Comparison of ENCODE assay signal across 24 cellular contexts in the genomic region with DNA sequence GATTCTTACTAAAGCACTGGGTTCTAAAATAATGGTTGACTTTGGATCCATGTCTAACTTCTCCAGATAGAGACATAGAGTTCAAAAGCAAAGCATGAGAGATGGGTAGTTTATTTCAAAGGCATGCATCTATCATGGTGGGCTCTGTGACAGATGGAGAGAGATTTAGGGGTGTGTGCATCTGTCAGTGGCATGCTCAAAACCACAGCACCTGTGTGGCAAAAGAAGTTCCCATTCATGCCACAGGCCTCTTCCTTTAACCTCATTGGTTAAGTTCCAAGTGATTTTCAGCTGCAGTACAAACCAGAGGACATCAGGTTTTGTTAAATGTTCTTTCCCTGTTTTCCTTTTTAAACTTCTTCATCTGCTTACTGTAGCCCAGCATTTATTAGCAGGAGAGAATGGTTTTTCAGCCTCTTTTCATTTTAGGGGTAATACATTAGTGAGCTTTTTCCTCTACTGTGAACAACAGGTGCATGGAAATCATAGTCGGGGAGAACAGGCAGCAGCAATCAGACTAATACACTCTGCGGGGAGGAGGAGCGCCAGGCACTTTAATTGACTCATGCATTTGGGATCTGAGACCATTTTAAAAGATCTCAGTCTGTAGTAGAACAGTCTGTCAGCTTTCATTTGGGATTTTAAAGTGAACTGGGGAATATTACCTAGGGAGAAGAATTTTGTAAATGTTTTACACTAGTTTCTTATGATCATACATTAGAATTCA. TPM values are rescaled to one million over a fixed set of nuclear protein-coding genes. Genes with fewer than 3 reads are reported as not detected.
DNase-seq lines count a peak whose midpoint lies in the region; ATAC-seq lines count a peak whose summit lies in the region.
"Had no signal": no experiment of that assay in that cellular context is flagged by ENCODE, and none has a peak within 500 bp of the region (broad histone marks: within the 10 kb centered on the region; RNA-seq: fewer than 3 reads in every experiment).

No MANE protein-coding gene starts in this region.

- no peak overlapping the region for H3K4me3 Mint-ChIP-seq in T-helper 17 cell
- H3K4me3 Mint-ChIP-seq: CD4-positive, CD25-positive, alpha-beta regulatory T cell; T-helper 1 cell treated with Interleukin-12 subunit alpha and Interleukin-12 subunit beta and Interleukin-4 antibody, amounts not matched to agents 30 μg/mL and 1 μg/mL, for 36 hours had no signal

- peak overlapping the region; percentile 16 for H3K27ac Mint-ChIP-seq in T-helper 17 cell
- H3K27ac Mint-ChIP-seq: CD4-positive, CD25-positive, alpha-beta regulatory T cell; T-helper 1 cell treated with Interleukin-12 subunit alpha and Interleukin-12 subunit beta and Interleukin-4 antibody, amounts not matched to agents 30 μg/mL and 1 μg/mL, for 36 hours had no signal

- H3K4me1 Mint-ChIP-seq in T-helper 17 cell = no peaks in the 10 kb centered on the region
- H3K4me1 Mint-ChIP-seq: CD4-positive, CD25-positive, alpha-beta regulatory T cell had no signal

- ATAC-seq in T-helper 17 cell (no peak), HG03139 (IDR thresholded peaks at IDR 0.05; ENCODE audit: unreplicated experiment) (no peak), GM19395 (IDR thresholded peaks at IDR 0.05; ENCODE audit: unreplicated experiment) (no peak)
- ATAC-seq: GM12878, PC-3 had no signal

- no peaks in the 10 kb centered on the region for H3K36me3 Mint-ChIP-seq in T-helper 17 cell (ENCODE audit: low read depth)
- H3K36me3 Mint-ChIP-seq: CD4-positive, CD25-positive, alpha-beta regulatory T cell had no signal

- DNase-seq in NCI-H2227 (lab: John Stamatoyannopoulos, UW; ENCODE audit: unreplicated experiment) (peak; percentile 22), NCI-H2227 treated with DMSO at 0.1 percent for 48 hours (lab: John Stamatoyannopoulos, UW) (no peak), NCI-H2107 treated with DMSO at 0.1 percent for 48 hours (lab: John Stamatoyannopoulos, UW; ENCODE audit: unreplicated experiment) (peak; percentile 39), T-helper 17 cell (no peak), OCI-M1 (lab: John Stamatoyannopoulos, UW) (no peak)
- DNase-seq: BE2C; CD4-positive, CD25-positive, alpha-beta regulatory T cell; COR-L47; EL; IMR-90; Karpas-422; NCI-H1417 treated with DMSO at 0.1 percent for 48 hours; NCI-H2029; NCI-H345; NCI-H69; PC-3 had no signal

- peaks cover 44% of the 10 kb centered on the region for H3K27me3 Mint-ChIP-seq in T-helper 17 cell

- H3K9me3 ChIP-seq in T-helper 17 cell (ENCODE audit: control insufficient read depth, low read length, poor library complexity, severe bottlenecking) = no peaks in the 10 kb centered on the region
- H3K9me3 ChIP-seq: BE2C, SJSA1 had no signal

RNA-seq across cellular contexts. Expression of gene UPP2, which starts 52.4 kb away (rescaled TPM):
- total RNA-seq in T-helper 17 cell = not detected
- total RNA-seq: A172; CD4-positive, CD25-positive, alpha-beta regulatory T cell; GM12878; H1; IMR-90; MCF 10A; PC-3; SJSA1 had no signal

Comparison
In these comparisons a context has a peak if more than half of its experiments do, and no peak if none do; other contexts are left out.
1. DNase-seq: peak in NCI-H2227 (single experiment) and NCI-H2107 treated with DMSO at 0.1 percent for 48 hours (single experiment); none in NCI-H2227 treated with DMSO at 0.1 percent for 48 hours (single experiment), T-helper 17 cell (0 of 3) and OCI-M1 (single experiment).